Comparison of ENCODE assay signal across 8 cellular contexts in genomic region chr22:20436309-20437252, GRCh38. TPM values are rescaled to one million over a fixed set of nuclear protein-coding genes. Genes with fewer than 3 reads are reported as not detected.
A peak's percentile ranks its signal among the peaks of the same experiment; 100 is the strongest.
DNase-seq lines count a peak whose midpoint lies in the region; ATAC-seq and TF ChIP-seq lines count a peak whose summit lies in the region.

No MANE protein-coding gene starts in this region.

- H3K27me3 ChIP-seq in cardiac muscle cell (peaks cover 25% of the 10 kb centered on the region), prostate gland (replicated peaks; ENCODE audit: insufficient read depth) (no peaks in the 10 kb centered on the region), MM.1S (replicated peaks; ENCODE audit: insufficient read depth, low read length) (peaks cover 43% of the 10 kb centered on the region)

- peaks cover 43% of the 10 kb centered on the region for H3K27me3 Mint-ChIP-seq in activated CD4-positive, alpha-beta T cell treated with anti-CD3 and anti-CD28 coated beads for 36 hours
- H3K27me3 Mint-ChIP-seq in WTC11 (ENCODE audit: low read depth), result peaks cover 65% of the 10 kb centered on the region

- H3K9ac ChIP-seq in MM.1S (ENCODE audit: low read length), result no peak overlapping the region

- TF ChIP-seq CTCF in WTC11 (IDR thresholded peaks at IDR 0.05) (no peak), cardiac muscle cell (IDR thresholded peaks at IDR 0.05; ENCODE audit: low read depth, low read length) (no peak), prostate gland (IDR thresholded peaks at IDR 0.05) (no peak), MM.1S (IDR thresholded peaks at IDR 0.05; ENCODE audit: low read length) (no peak)

- no peaks in the 10 kb centered on the region for H3K36me3 Mint-ChIP-seq in activated CD4-positive, alpha-beta T cell treated with anti-CD3 and anti-CD28 coated beads for 36 hours (ENCODE audit: low read depth)
- H3K36me3 Mint-ChIP-seq in WTC11, result no peaks in the 10 kb centered on the region

- POLR2A ChIA-PET in activated CD4-positive, alpha-beta T cell treated with anti-CD3 and anti-CD28 coated beads for 36 hours (lab: Charles Lee), result interaction anchor here (0.6 kb wide), 1 partner anchor 28 kb away, joined by 4 read pairs; no protein-coding TSS in a partner anchor
- POLR2A ChIA-PET in WTC11 (lab: Charles Lee), result interaction anchor here (0.6 kb wide), 2 partner anchors 18 to 54 kb away, joined by 4 to 6 read pairs; no protein-coding TSS in a partner anchor

- H3K4me1 ChIP-seq in cardiac muscle cell (ENCODE audit: low read depth), result peaks cover 6% of the 10 kb centered on the region
- H3K4me1 ChIP-seq in prostate gland (replicated peaks), result peaks cover 6% of the 10 kb centered on the region
- H3K4me1 ChIP-seq in MM.1S (ENCODE audit: low read length), result no peaks in the 10 kb centered on the region

- no peak for TF ChIP-seq POLR2A in prostate gland (IDR thresholded peaks at IDR 0.05)

- no peaks in the 10 kb centered on the region for H3F3A ChIP-seq in MM.1S (ENCODE audit: insufficient read depth, low read length)

- no peaks in the 10 kb centered on the region for H3K9me3 Mint-ChIP-seq in activated CD4-positive, alpha-beta T cell treated with anti-CD3 and anti-CD28 coated beads for 36 hours (ENCODE audit: low read depth)
- no peaks in the 10 kb centered on the region for H3K9me3 Mint-ChIP-seq in WTC11

- DNase-seq in activated CD4-positive, alpha-beta T cell treated with anti-CD3 and anti-CD28 coated beads for 36 hours, result peak; percentile 38
- no peak for DNase-seq in activated CD4-positive, alpha-beta T cell treated with anti-CD3 and anti-CD28 coated beads, Interleukin-2, amount 50 U/mL, for 4 hours
- peak; percentile 70 for DNase-seq in WTC11 (ENCODE audit: low spot score)
- peak; percentile 66 to 74 for DNase-seq in cardiac muscle cell (ENCODE audit: low read depth in 1 of 2, low spot score in 1 of 2)
- DNase-seq in prostate gland (ENCODE audit: low spot score), result no peak
- no peak for DNase-seq in MM.1S
- no peak for DNase-seq in COR-L47 (lab: John Stamatoyannopoulos, UW)

- H3K4me2 ChIP-seq in MM.1S (ENCODE audit: low read depth, low read length), result no peak overlapping the region

- no peak overlapping the region for H2AFZ ChIP-seq in MM.1S (ENCODE audit: low read length)

- H3K27ac Mint-ChIP-seq in activated CD4-positive, alpha-beta T cell treated with anti-CD3 and anti-CD28 coated beads for 36 hours, result no peak overlapping the region
- no peak overlapping the region for H3K27ac Mint-ChIP-seq in WTC11

- peaks cover 14% of the 10 kb centered on the region for H3K4me1 Mint-ChIP-seq in activated CD4-positive, alpha-beta T cell treated with anti-CD3 and anti-CD28 coated beads for 36 hours
- H3K4me1 Mint-ChIP-seq in WTC11, result peaks cover 27% of the 10 kb centered on the region

- peak overlapping the region; percentile 59 for H3K4me3 ChIP-seq in cardiac muscle cell
- peak overlapping the region; percentile 41 to 55 for H3K4me3 ChIP-seq in prostate gland
- no peak overlapping the region for H3K4me3 ChIP-seq in MM.1S (ENCODE audit: low read length)

- H3K9me2 ChIP-seq in MM.1S (replicated peaks; ENCODE audit: insufficient read depth, low read length), result no peaks in the 10 kb centered on the region

- H3K27ac ChIP-seq in cardiac muscle cell, result peak overlapping the region; percentile 68
- H3K27ac ChIP-seq in prostate gland, result peak overlapping the region; percentile 79 to 82
- H3K27ac ChIP-seq in MM.1S (ENCODE audit: low read length), result no peak overlapping the region

- no peaks in the 10 kb centered on the region for H4K20me1 ChIP-seq in MM.1S (ENCODE audit: insufficient read depth, low read length)

- H3K79me2 ChIP-seq in MM.1S (ENCODE audit: low read length), result no peaks in the 10 kb centered on the region

- H3K4me3 Mint-ChIP-seq in activated CD4-positive, alpha-beta T cell treated with anti-CD3 and anti-CD28 coated beads for 36 hours, result peak overlapping the region; percentile 55
- H3K4me3 Mint-ChIP-seq in WTC11, result peak overlapping the region; percentile 92

- 2% methylated on average over 60 of the region's 89 CpGs for WGBS in prostate gland

- ATAC-seq in activated CD4-positive, alpha-beta T cell treated with anti-CD3 and anti-CD28 coated beads for 36 hours, result peak; percentile 17
- ATAC-seq in WTC11 (peak; percentile 4; the same call in 1 of the 2 replicates), GM21423 (IDR thresholded peaks at IDR 0.05; ENCODE audit: unreplicated experiment) (no peak)

- CTCF ChIA-PET in activated CD4-positive, alpha-beta T cell treated with anti-CD3 and anti-CD28 coated beads for 36 hours (lab: Charles Lee), result interaction anchor here (0.7 to 1.1 kb wide), 2 partner anchors 20 to 372 kb away, joined by 3 read pairs; no protein-coding TSS in a partner anchor
- CTCF ChIA-PET in WTC11 (lab: Charles Lee), result interaction anchor here (5.7 kb wide), 1 partner anchor 18 kb away, joined by 31 read pairs; no protein-coding TSS in a partner anchor

- no peaks in the 10 kb centered on the region for H3K9me3 ChIP-seq in cardiac muscle cell (ENCODE audit: low read depth)
- H3K9me3 ChIP-seq in prostate gland, result no peaks in the 10 kb centered on the region
- no peaks in the 10 kb centered on the region for H3K9me3 ChIP-seq in MM.1S (replicated peaks; ENCODE audit: insufficient read depth, low read length)

- intact Hi-C loops in activated CD4-positive, alpha-beta T cell treated with anti-CD3 and anti-CD28 coated beads for 36 hours (cut with DNase I, micrococcal nuclease), result no loop called here
- intact Hi-C loops in prostate gland (cut with DNase I), result loop anchor here (5.0 to 10.0 kb wide), 2 partner anchors 61 to 118 kb away; partner anchors contain the start of gene KLHL22

- H3K36me3 ChIP-seq in cardiac muscle cell, result no peaks in the 10 kb centered on the region
- H3K36me3 ChIP-seq in prostate gland, result no peaks in the 10 kb centered on the region
- no peaks in the 10 kb centered on the region for H3K36me3 ChIP-seq in MM.1S (replicated peaks; ENCODE audit: insufficient read depth, low read length)

TF ChIP-seq in WTC11, 78 proteins besides CTCF, POLR2A, EP300 and RAD21:
- TF ChIP-seq IRF1 (CRISPR knock-in tag; IDR thresholded peaks at IDR 0.05), result peak; percentile 74; the same call in 1 of the 2 replicates
- no peak for TF ChIP-seq NFYB (CRISPR knock-in tag; conservative IDR thresholded peaks at IDR 0.05; ENCODE audit: low read depth)

RNA-seq across cellular contexts. Expression of gene SCARF2, which starts 1.0 kb away (rescaled TPM):
- total RNA-seq in activated CD4-positive, alpha-beta T cell treated with anti-CD3 and anti-CD28 coated beads for 36 hours, result under 1 TPM; 0.39 to 0.46 TPM
- 17.4 to 26.3 TPM (median 17.5 TPM) in 3 replicates for total RNA-seq in WTC11 (2021)
- 42.0 and 66.1 TPM in 2 replicates for total RNA-seq in cardiac muscle cell
- polyA plus RNA-seq in cardiac muscle cell, result 38.0 and 67.4 TPM in 2 replicates
- total RNA-seq in prostate gland, result 10 to 100 TPM; 12.8 to 28.6 TPM

RNA-seq across cellular contexts. Expression of gene ZNF74, which starts 42.6 kb away (rescaled TPM):
- 10 to 100 TPM in 1 of 2 experiments, 1 to 10 TPM in 1; 6.5 to 10.3 TPM for total RNA-seq in activated CD4-positive, alpha-beta T cell treated with anti-CD3 and anti-CD28 coated beads for 36 hours
- total RNA-seq in WTC11 (2021), result 56.5 to 62.8 TPM (median 61.7 TPM) in 3 replicates
- total RNA-seq in cardiac muscle cell, result 35.6 and 90.9 TPM in 2 replicates
- polyA plus RNA-seq in cardiac muscle cell, result 24.4 and 30.1 TPM in 2 replicates
- 10 to 100 TPM; 17.0 to 41.6 TPM for total RNA-seq in prostate gland

RNA-seq across cellular contexts. Expression of gene KLHL22, which starts 59.0 kb away (rescaled TPM):
- total RNA-seq in activated CD4-positive, alpha-beta T cell treated with anti-CD3 and anti-CD28 coated beads for 36 hours, result 10 to 100 TPM; 14.1 to 15.2 TPM
- total RNA-seq in WTC11 (2021) (9.9 to 15.7 TPM (median 12.1 TPM) in 3 replicates), cardiac muscle cell (53.3 and 55.0 TPM in 2 replicates), prostate gland (10 to 100 TPM; 45.1 to 51.3 TPM)
- polyA plus RNA-seq in cardiac muscle cell, result 31.9 and 33.8 TPM in 2 replicates

Comparison
In these comparisons a context has a peak if more than half of its experiments do, and no peak if none do; other contexts are left out.
1. DNase-seq: peak in activated CD4-positive, alpha-beta T cell treated with anti-CD3 and anti-CD28 coated beads for 36 hours (single experiment), WTC11 (single experiment) and cardiac muscle cell (2 of 2); none in activated CD4-positive, alpha-beta T cell treated with anti-CD3 and anti-CD28 coated beads, Interleukin-2, amount 50 U/mL, for 4 hours (0 of 2), prostate gland (single experiment), MM.1S (single experiment) and COR-L47 (single experiment).
2. RNA of gene SCARF2, which starts 1.0 kb away (total RNA-seq): 42.0 to 66.1 TPM in cardiac muscle cell, 12.8 to 28.6 TPM in prostate gland and 17.4 to 26.3 TPM in WTC11; 0.39 to 0.46 TPM in activated CD4-positive, alpha-beta T cell treated with anti-CD3 and anti-CD28 coated beads for 36 hours; every median in the first group is over 4 times any median in the second.